ENCODE assay signal across 2 cellular contexts in genomic region chr19:53982611-53983010, GRCh38.
TF ChIP-seq lines count a peak whose summit lies in the region.

No MANE protein-coding gene starts in this region.

TF ChIP-seq in SK-N-SH, 30 proteins besides CTCF, POLR2A, EP300 and RAD21 (continued from another document):
- TF ChIP-seq, protein P1, sequence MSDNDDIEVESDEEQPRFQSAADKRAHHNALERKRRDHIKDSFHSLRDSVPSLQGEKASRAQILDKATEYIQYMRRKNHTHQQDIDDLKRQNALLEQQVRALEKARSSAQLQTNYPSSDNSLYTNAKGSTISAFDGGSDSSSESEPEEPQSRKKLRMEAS (IDR thresholded peaks at IDR 0.05; ENCODE audit: low read depth) = 0 out of 2 replicates have a peak, but pooled peaks have one; percentile 17

TF ChIP-seq in SK-N-SH treated with all-trans-retinoic acid at 6 μM for 48 hours, 23 proteins besides CTCF, POLR2A, EP300 and RAD21 (continued from another document):
- TF ChIP-seq, protein P2, sequence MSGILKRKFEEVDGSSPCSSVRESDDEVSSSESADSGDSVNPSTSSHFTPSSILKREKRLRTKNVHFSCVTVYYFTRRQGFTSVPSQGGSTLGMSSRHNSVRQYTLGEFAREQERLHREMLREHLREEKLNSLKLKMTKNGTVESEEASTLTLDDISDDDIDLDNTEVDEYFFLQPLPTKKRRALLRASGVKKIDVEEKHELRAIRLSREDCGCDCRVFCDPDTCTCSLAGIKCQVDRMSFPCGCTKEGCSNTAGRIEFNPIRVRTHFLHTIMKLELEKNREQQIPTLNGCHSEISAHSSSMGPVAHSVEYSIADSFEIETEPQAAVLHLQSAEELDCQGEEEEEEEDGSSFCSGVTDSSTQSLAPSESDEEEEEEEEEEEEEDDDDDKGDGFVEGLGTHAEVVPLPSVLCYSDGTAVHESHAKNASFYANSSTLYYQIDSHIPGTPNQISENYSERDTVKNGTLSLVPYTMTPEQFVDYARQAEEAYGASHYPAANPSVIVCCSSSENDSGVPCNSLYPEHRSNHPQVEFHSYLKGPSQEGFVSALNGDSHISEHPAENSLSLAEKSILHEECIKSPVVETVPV (CRISPR knock-in tag; IDR thresholded peaks at IDR 0.05) = no peak
- TF ChIP-seq ZNF70 (CRISPR knock-in tag; IDR thresholded peaks at IDR 0.05) (no peak), TCF4 (CRISPR knock-in tag; IDR thresholded peaks at IDR 0.05; ENCODE audit: borderline replicate concordance) (no peak), ZFP30 (CRISPR knock-in tag; IDR thresholded peaks at IDR 0.05) (no peak), ZNF565 (CRISPR knock-in tag; conservative IDR thresholded peaks at IDR 0.05; ENCODE audit: low read depth) (no peak)
